1 cellular context compared by ENCODE assay signal in genomic region chr6:1789092-1789491, GRCh38.
TF ChIP-seq lines count a peak whose summit lies in the region.

No MANE protein-coding gene starts in this region.

TF ChIP-seq in K562, 482 proteins besides CTCF, POLR2A, EP300 and RAD21 (continued from another document):
- no peak for TF ChIP-seq MLLT1 (IDR thresholded peaks at IDR 0.05)
- TF ChIP-seq ARID1B (IDR thresholded peaks at IDR 0.05): peak; percentile 72
- peak; percentile 32; the same call in 1 of the 2 replicates for TF ChIP-seq SMARCE1 (IDR thresholded peaks at IDR 0.05)
- no peak for TF ChIP-seq JUND (IDR thresholded peaks at IDR 0.05; ENCODE audit: borderline replicate concordance, low read depth, low read length)
- peak; percentile 71; the same call in 2 of the 3 replicates for TF ChIP-seq JUND (tag; IDR thresholded peaks at IDR 0.05; ENCODE audit: borderline replicate concordance, low read depth, low read length)
- TF ChIP-seq NFIC (IDR thresholded peaks at IDR 0.05): peak; percentile 76
- peak; percentile 66 for TF ChIP-seq DPF2 (IDR thresholded peaks at IDR 0.05)
- TF ChIP-seq ATF3 (IDR thresholded peaks at IDR 0.05): peak; percentile 59
- no peak for TF ChIP-seq ATF3 (CRISPR knock-in tag; conservative IDR thresholded peaks at IDR 0.05)
- TF ChIP-seq EHMT2 (IDR thresholded peaks at IDR 0.05): peak; percentile 69
- no peak for TF ChIP-seq KHSRP (IDR thresholded peaks at IDR 0.05)
- peak; percentile 46; the same call in 1 of the 2 replicates for TF ChIP-seq ZBTB7A (IDR thresholded peaks at IDR 0.05; ENCODE audit: borderline replicate concordance, control insufficient read depth, low read depth, low read length)
- TF ChIP-seq ATF7 (IDR thresholded peaks at IDR 0.05): 0 out of 2 replicates have a peak, but pooled peaks have one; percentile 27
- TF ChIP-seq MAFG (tag; conservative IDR thresholded peaks at IDR 0.05): no peak
- TF ChIP-seq TAL1 (IDR thresholded peaks at IDR 0.05): peak; percentile 56; the same call in 1 of the 2 replicates
- TF ChIP-seq ZFPM2 (CRISPR knock-in tag; IDR thresholded peaks at IDR 0.05): no peak
- TF ChIP-seq ZBTB12 (CRISPR knock-in tag; IDR thresholded peaks at IDR 0.05): peak; percentile 44; the same call in 1 of the 2 replicates
- TF ChIP-seq COPS2 (conservative IDR thresholded peaks at IDR 0.05): no peak
- TF ChIP-seq NR2C2 (CRISPR knock-in tag; IDR thresholded peaks at IDR 0.05): no peak
- TF ChIP-seq NR2C2 (tag; IDR thresholded peaks at IDR 0.05): peak; percentile 35; the same call in 1 of the 2 replicates
- peak; percentile 40; the same call in 1 of the 2 replicates for TF ChIP-seq MAX (CRISPR knock-in tag; IDR thresholded peaks at IDR 0.05)
- TF ChIP-seq NCOA6 (IDR thresholded peaks at IDR 0.05): no peak
- TF ChIP-seq SNIP1 (IDR thresholded peaks at IDR 0.05; ENCODE audit: low read depth): no peak
- TF ChIP-seq CHD2 (IDR thresholded peaks at IDR 0.05; ENCODE audit: low read depth, low read length): no peak
- TF ChIP-seq ZNF444 (CRISPR knock-in tag; IDR thresholded peaks at IDR 0.05): no peak
- TF ChIP-seq CBFA2T3 (IDR thresholded peaks at IDR 0.05): peak; percentile 50
- TF ChIP-seq TCF3 (CRISPR knock-in tag; IDR thresholded peaks at IDR 0.05): peak; percentile 76
- peak; percentile 42 for TF ChIP-seq PRDM10 (IDR thresholded peaks at IDR 0.05; ENCODE audit: partially characterized antibody)
- no peak for TF ChIP-seq HNRNPK (IDR thresholded peaks at IDR 0.05; ENCODE audit: low read depth, low read length, poor library complexity, severe bottlenecking)
- peak; percentile 22; the same call in 1 of the 2 replicates for TF ChIP-seq POLR2AphosphoS5 (IDR thresholded peaks at IDR 0.05; ENCODE audit: control insufficient read depth, insufficient read depth, low read depth, low read length)
- TF ChIP-seq CTBP1 (IDR thresholded peaks at IDR 0.05; ENCODE audit: borderline replicate concordance): 0 out of 2 replicates have a peak, but pooled peaks have one; percentile 24
- no peak for TF ChIP-seq DMBX1 (CRISPR knock-in tag; IDR thresholded peaks at IDR 0.05; ENCODE audit: borderline replicate concordance)
TF ChIP-seq in K562: peak in this region for 22.
